Comparison of ENCODE assay signal across 18 cellular contexts in genomic region chr21:37783016-37783415, GRCh38.
DNase-seq lines count a peak whose midpoint lies in the region; ATAC-seq, FAIRE-seq and TF ChIP-seq lines count a peak whose summit lies in the region.
"Had no signal": no experiment of that assay in that cellular context is flagged by ENCODE, and none has a peak within 500 bp of the region (broad histone marks: within the 10 kb centered on the region; RNA-seq: fewer than 3 reads in every experiment).

No MANE protein-coding gene starts in this region.

- H3K27me3 Mint-ChIP-seq in HFFc6 (ENCODE audit: insufficient read depth) = peaks cover 4% of the 10 kb centered on the region

- no peak overlapping the region for H3K4me3 Mint-ChIP-seq in HFFc6
- H3K4me3 Mint-ChIP-seq: CD14-positive monocyte had no signal

- no peaks in the 10 kb centered on the region for H3K27me3 ChIP-seq in bronchial epithelial cell (ENCODE audit: control insufficient read depth, insufficient read depth, low read length)

- H3K9me3 Mint-ChIP-seq in HFFc6 = peaks cover 16% of the 10 kb centered on the region

- DNase-seq in AG10803 (ENCODE audit: low read depth) (peak; percentile 78), HFFc6 (no peak), bronchial epithelial cell (ENCODE audit: low read depth) (no peak), iris pigment epithelial cell (ENCODE audit: low read depth) (peak; percentile 23), omental fat pad (ENCODE audit: low spot score) (no peak), GDM1 (lab: John Stamatoyannopoulos, UW) (no peak), NCI-H2029 (lab: John Stamatoyannopoulos, UW) (no peak)
- DNase-seq: AML-193, COR-L47, DMS153, HCEC 1CT, NCI-H1436, NCI-H2081, NCI-H510A treated with DMSO at 0.1 percent for 48 hours, NCI-H82 had no signal

- H3K36me3 Mint-ChIP-seq in HFFc6 (ENCODE audit: low read depth) = peaks cover 19% of the 10 kb centered on the region
- H3K36me3 Mint-ChIP-seq: CD14-positive monocyte had no signal

- H3K4me3 ChIP-seq in AG10803 (ENCODE audit: low read length) = no peak overlapping the region
- H3K4me3 ChIP-seq in bronchial epithelial cell (ENCODE audit: low read depth, low read length) = no peak overlapping the region
- H3K4me3 ChIP-seq: A549 had no signal

- peaks cover 46% of the 10 kb centered on the region for H3K4me1 Mint-ChIP-seq in HFFc6 (ENCODE audit: low read depth)
- H3K4me1 Mint-ChIP-seq: CD14-positive monocyte had no signal

- peak overlapping the region; percentile 32; the same call in 1 of the 2 replicates for H3K27ac Mint-ChIP-seq in HFFc6

- ATAC-seq in omental fat pad (ENCODE audit: low FRiP score) (no peak), HG02610 (IDR thresholded peaks at IDR 0.05; ENCODE audit: unreplicated experiment) (no peak)
- ATAC-seq: A549 had no signal

- TF ChIP-seq CTCF in AG10803 (conservative IDR thresholded peaks at IDR 0.05; ENCODE audit: low read length) (no peak), HFFc6 (IDR thresholded peaks at IDR 0.05) (no peak), bronchial epithelial cell (IDR thresholded peaks at IDR 0.05; ENCODE audit: insufficient read depth, low read length, severe bottlenecking) (no peak), omental fat pad (IDR thresholded peaks at IDR 0.05) (no peak)

- H3K36me3 ChIP-seq in bronchial epithelial cell (ENCODE audit: control insufficient read depth, insufficient read depth, low read length) = no peaks in the 10 kb centered on the region

- FAIRE-seq in bronchial epithelial cell (lab: Jason Lieb, UNC) = peak; percentile 62
- FAIRE-seq: A549 had no signal

Comparison
In these comparisons a context has a peak if more than half of its experiments do, and no peak if none do; other contexts are left out.
1. DNase-seq: peak in AG10803 (single experiment) and iris pigment epithelial cell (single experiment); none in HFFc6 (single experiment), bronchial epithelial cell (single experiment), omental fat pad (single experiment), GDM1 (single experiment) and NCI-H2029 (single experiment).